ENCODE assay signal across 1 cellular context in the genomic region with DNA sequence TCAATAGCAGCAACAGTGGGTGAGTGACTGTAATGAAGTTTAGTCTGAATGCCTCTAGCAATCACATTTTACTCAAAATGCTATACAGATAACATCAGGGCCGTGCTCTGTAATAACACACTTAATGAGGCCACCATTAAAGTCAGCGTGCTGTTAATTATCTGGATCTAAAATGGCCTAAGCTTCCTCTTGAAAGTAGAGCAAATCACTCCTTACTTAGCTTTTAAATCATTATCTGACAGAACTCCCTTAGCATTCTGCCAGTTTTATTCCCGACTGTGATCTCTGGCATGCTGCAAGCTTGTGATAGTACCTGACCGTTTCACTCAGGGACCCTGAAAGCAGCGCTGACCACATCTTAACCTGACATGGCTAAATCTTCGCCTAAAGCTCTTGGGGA.
TF ChIP-seq lines count a peak whose summit lies in the region.

No MANE protein-coding gene starts in this region.

TF ChIP-seq in liver, 16 proteins besides CTCF, POLR2A, EP300 and RAD21 (continued from another document):
- TF ChIP-seq, protein P1, sequence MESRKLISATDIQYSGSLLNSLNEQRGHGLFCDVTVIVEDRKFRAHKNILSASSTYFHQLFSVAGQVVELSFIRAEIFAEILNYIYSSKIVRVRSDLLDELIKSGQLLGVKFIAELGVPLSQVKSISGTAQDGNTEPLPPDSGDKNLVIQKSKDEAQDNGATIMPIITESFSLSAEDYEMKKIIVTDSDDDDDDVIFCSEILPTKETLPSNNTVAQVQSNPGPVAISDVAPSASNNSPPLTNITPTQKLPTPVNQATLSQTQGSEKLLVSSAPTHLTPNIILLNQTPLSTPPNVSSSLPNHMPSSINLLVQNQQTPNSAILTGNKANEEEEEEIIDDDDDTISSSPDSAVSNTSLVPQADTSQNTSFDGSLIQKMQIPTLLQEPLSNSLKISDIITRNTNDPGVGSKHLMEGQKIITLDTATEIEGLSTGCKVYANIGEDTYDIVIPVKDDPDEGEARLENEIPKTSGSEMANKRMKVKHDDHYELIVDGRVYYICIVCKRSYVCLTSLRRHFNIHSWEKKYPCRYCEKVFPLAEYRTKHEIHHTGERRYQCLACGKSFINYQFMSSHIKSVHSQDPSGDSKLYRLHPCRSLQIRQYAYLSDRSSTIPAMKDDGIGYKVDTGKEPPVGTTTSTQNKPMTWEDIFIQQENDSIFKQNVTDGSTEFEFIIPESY (IDR thresholded peaks at IDR 0.05), result no peak
- TF ChIP-seq JUND (IDR thresholded peaks at IDR 0.05), result no peak
- no peak for TF ChIP-seq HNF4A (conservative IDR thresholded peaks at IDR 0.05)
- no peak for TF ChIP-seq SP1 (IDR thresholded peaks at IDR 0.05)
- TF ChIP-seq, protein P2, sequence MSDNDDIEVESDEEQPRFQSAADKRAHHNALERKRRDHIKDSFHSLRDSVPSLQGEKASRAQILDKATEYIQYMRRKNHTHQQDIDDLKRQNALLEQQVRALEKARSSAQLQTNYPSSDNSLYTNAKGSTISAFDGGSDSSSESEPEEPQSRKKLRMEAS (IDR thresholded peaks at IDR 0.05), result no peak
- no peak for TF ChIP-seq FOXA2 (IDR thresholded peaks at IDR 0.05)
- no peak for TF ChIP-seq FOXA1 (IDR thresholded peaks at IDR 0.05)
- TF ChIP-seq EGR1 (IDR thresholded peaks at IDR 0.05; ENCODE audit: low read depth in 2 of 2), result no peak
- no peak for TF ChIP-seq GABPA (IDR thresholded peaks at IDR 0.05 in 1 of 2, conservative IDR thresholded peaks at IDR 0.05 in 1 of 2)
- no peak for TF ChIP-seq RXRA (IDR thresholded peaks at IDR 0.05)
- no peak for TF ChIP-seq NR2F2 (IDR thresholded peaks at IDR 0.05)
- no peak for TF ChIP-seq TAF1 (conservative IDR thresholded peaks at IDR 0.05)
TF ChIP-seq in liver: peak in this region for 0.
